In the genomic region with DNA sequence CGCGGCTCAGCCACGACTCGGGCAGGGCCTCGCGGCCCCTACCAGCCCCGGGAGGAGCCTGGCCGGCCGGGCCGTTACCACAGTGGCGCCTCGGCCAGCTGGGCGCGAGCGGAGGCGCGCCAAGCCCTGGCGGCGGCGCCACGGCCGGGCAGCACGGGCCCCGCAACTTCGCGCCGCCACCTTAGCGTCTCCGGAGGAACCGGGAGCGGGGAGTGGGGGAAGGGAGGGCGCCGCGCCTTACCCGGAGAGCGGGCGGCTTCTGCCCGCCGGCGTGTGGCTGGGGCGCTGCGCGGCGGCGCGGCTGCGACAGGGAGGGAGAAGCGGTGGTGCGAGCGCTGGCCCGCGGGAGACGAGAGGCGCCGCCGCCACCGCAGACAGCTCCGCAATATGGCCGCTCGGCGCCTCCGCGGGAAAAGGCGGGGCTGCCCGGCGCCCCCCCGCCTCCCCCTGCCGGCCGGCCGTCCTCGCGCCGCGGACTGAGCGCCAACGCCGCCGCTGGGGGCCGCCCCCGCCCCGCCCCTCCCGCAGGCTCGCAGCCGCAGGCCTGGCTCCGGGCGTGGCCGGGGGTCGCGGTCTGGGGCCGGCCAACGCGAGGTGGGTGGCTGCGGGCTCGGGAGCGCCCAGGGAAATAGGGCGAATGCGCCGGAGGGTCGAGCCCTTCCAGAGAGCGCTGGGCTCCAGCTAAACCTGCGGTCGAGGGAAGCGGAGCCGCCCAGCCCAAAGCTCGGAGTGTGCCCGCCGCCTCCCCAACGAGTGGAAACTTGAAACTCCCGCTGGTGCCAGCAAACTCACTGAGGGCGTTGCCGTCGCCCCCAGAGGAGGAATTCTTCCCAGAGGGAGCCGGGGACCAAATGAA, we compare ENCODE assay signal across 8 cellular contexts. TPM values are rescaled to one million over a fixed set of nuclear protein-coding genes. Genes with fewer than 3 reads are reported as not detected.
A peak's percentile ranks its signal among the peaks of the same experiment; 100 is the strongest.
DNase-seq lines count a peak whose midpoint lies in the region; ATAC-seq, FAIRE-seq and TF ChIP-seq lines count a peak whose summit lies in the region.

A gene (minus strand): TSS at position 389 of the 856 bp plus-strand sequence. CDS start 16,922 bp downstream, outside the sequence.

- FAIRE-seq in D721Med (lab: Jason Lieb, UNC): no peak

- peaks cover 3 to 24% (median 10%) of the 10 kb centered on the region in 3 donors for H3K4me1 Mint-ChIP-seq in naive B cell

- H3K9me3 Mint-ChIP-seq in naive B cell: peaks cover 0 to 5% (median 0%) of the 10 kb centered on the region in 7 donors

- peak within 1 kb of the TSS; percentile 81 to 93 (median 90) for H3K4me3 Mint-ChIP-seq in naive B cell

- DNase-seq in D721Med (ENCODE audit: insufficient read length, low spot score) (peak; percentile 63), GM20000 (ENCODE audit: low spot score) (peak; percentile 99), HS-27A (ENCODE audit: low read depth) (peak; percentile 49), fibroblast of mammary gland (ENCODE audit: low read depth) (peak; percentile 65), naive B cell (peak; percentile 64)
- peak; percentile 12 to 54 for DNase-seq in activated T-helper 1 cell treated with anti-CD3 and anti-CD28 coated beads, Interleukin-2, amount 50 U/mL, for 16 hours (ENCODE audit: low read depth in 1 of 2, low spot score in 1 of 2)
- DNase-seq in stimulated activated naive CD8-positive, alpha-beta T cell treated with anti-CD3 and anti-CD28 coated beads, Interleukin-15, Interleukin-2, amounts not matched to agents 100 U/mL and 50 U/mL, for 24 hours: peak; percentile 75

- peaks cover 0 to 1% of the 10 kb centered on the region in 2 donors for H3K36me3 Mint-ChIP-seq in naive B cell

- no peaks in the 10 kb centered on the region for H3K27me3 Mint-ChIP-seq in naive B cell

- ATAC-seq in naive B cell (ENCODE audit: low read depth in 2 of 2): peak; percentile 73 to 79
- ATAC-seq in stimulated activated naive CD8-positive, alpha-beta T cell treated with anti-CD3 and anti-CD28 coated beads, Interleukin-15, Interleukin-2, amounts not matched to agents 100 U/mL and 50 U/mL, for 24 hours: peak; percentile 79

- peak within 1 kb of the TSS; percentile 86 for H3K4me3 ChIP-seq in fibroblast of mammary gland (ENCODE audit: control insufficient read depth, low read depth, low read length)

- TF ChIP-seq CTCF in D721Med (IDR thresholded peaks at IDR 0.05; ENCODE audit: insufficient read depth, missing control alignments): no peak
- peak; percentile 26 for TF ChIP-seq CTCF in GM20000 (IDR thresholded peaks at IDR 0.05; ENCODE audit: extremely low read depth, missing control alignments)
- TF ChIP-seq CTCF in fibroblast of mammary gland (conservative IDR thresholded peaks at IDR 0.05; ENCODE audit: control insufficient read depth, insufficient read depth, low read depth, low read length): no peak

- peak within 1 kb of the TSS in 5 of 6 donors; percentile 12 to 67 (median 32) for H3K27ac Mint-ChIP-seq in naive B cell

TF ChIP-seq in PFSK-1, 5 proteins besides CTCF, POLR2A, EP300 and RAD21:
- TF ChIP-seq, protein P1, sequence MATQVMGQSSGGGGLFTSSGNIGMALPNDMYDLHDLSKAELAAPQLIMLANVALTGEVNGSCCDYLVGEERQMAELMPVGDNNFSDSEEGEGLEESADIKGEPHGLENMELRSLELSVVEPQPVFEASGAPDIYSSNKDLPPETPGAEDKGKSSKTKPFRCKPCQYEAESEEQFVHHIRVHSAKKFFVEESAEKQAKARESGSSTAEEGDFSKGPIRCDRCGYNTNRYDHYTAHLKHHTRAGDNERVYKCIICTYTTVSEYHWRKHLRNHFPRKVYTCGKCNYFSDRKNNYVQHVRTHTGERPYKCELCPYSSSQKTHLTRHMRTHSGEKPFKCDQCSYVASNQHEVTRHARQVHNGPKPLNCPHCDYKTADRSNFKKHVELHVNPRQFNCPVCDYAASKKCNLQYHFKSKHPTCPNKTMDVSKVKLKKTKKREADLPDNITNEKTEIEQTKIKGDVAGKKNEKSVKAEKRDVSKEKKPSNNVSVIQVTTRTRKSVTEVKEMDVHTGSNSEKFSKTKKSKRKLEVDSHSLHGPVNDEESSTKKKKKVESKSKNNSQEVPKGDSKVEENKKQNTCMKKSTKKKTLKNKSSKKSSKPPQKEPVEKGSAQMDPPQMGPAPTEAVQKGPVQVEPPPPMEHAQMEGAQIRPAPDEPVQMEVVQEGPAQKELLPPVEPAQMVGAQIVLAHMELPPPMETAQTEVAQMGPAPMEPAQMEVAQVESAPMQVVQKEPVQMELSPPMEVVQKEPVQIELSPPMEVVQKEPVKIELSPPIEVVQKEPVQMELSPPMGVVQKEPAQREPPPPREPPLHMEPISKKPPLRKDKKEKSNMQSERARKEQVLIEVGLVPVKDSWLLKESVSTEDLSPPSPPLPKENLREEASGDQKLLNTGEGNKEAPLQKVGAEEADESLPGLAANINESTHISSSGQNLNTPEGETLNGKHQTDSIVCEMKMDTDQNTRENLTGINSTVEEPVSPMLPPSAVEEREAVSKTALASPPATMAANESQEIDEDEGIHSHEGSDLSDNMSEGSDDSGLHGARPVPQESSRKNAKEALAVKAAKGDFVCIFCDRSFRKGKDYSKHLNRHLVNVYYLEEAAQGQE (IDR thresholded peaks at IDR 0.05; ENCODE audit: insufficient read depth in 1 of 2, low read depth in 2 of 2, low read length in 2 of 2): peak; percentile 34 to 58; a peak in 1 of 4 replicates
- TF ChIP-seq SIN3A (IDR thresholded peaks at IDR 0.05; ENCODE audit: borderline replicate concordance, insufficient read depth, low read length) (no peak), TAF1 (IDR thresholded peaks at IDR 0.05; ENCODE audit: borderline replicate concordance, insufficient read depth, low read length) (peak; percentile 67; the same call in 1 of the 2 replicates), FOXP2 (optimal IDR thresholded peaks at IDR 0.05; ENCODE audit: borderline replicate concordance, extremely low read depth, extremely low read length, insufficient read depth) (no peak), POLR2AphosphoS5 (IDR thresholded peaks at IDR 0.05; ENCODE audit: low read depth, low read length) (peak; percentile 25; the same call in 1 of the 2 replicates)

RNA-seq across cellular contexts. Expression of the gene that starts here (rescaled TPM):
- polyA plus RNA-seq in PFSK-1 (2012; ENCODE audit: insufficient read length, low read depth): 42.3 TPM
- 10 to 100 TPM in 3 of 6 donors, 1 to 10 TPM in 3; 4.1 to 13.7 (median 8.9) TPM for polyA plus RNA-seq in naive B cell (ENCODE audit: low read depth in 6 of 6)

Comparison
In these comparisons a context has a peak if more than half of its experiments do, and no peak if none do; other contexts are left out.
1. Peak in every context shown above with its lines: DNase-seq, ATAC-seq and H3K4me3 ChIP-seq.
2. DNase-seq: peak in every context shown above with its lines; median percentile 99 in GM20000; 75 in stimulated activated naive CD8-positive, alpha-beta T cell treated with anti-CD3 and anti-CD28 coated beads, Interleukin-15, Interleukin-2, amounts not matched to agents 100 U/mL and 50 U/mL, for 24 hours; 65 in fibroblast of mammary gland; 64 in naive B cell; 63 in D721Med; 49 in HS-27A; 33 in activated T-helper 1 cell treated with anti-CD3 and anti-CD28 coated beads, Interleukin-2, amount 50 U/mL, for 16 hours.